ENCODE assay signal across 15 cellular contexts in the genomic region with DNA sequence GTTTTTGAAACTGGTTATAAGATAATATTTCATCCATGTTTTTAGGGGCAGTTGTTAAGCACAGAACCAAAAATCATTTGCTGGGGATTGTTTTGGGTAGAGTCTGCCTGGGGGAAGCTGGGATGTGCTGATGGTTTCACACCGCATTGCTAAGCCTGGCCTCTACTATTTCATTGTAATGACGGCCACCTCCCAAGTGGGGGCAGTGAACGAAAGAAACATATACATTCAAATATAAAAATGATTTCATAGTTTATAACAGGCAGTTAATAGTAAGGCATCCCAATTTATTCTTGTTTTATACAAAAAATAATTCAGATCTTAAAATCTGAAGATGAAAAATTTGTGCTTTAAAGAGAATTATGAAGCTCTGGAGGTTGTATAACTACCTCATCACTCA.
DNase-seq lines count a peak whose midpoint lies in the region; FAIRE-seq and TF ChIP-seq lines count a peak whose summit lies in the region.
"Had no signal": no experiment of that assay in that cellular context is flagged by ENCODE, and none has a peak within 500 bp of the region (broad histone marks: within the 10 kb centered on the region; RNA-seq: fewer than 3 reads in every experiment).

No MANE protein-coding gene starts in this region.

- no peaks in the 10 kb centered on the region for H4K20me1 ChIP-seq in smooth muscle cell (ENCODE audit: low read depth)

- 55% methylated on average over 3 of the region's 3 CpGs for WGBS in smooth muscle cell (ENCODE audit: low lambda C conversion rate)

- H3K36me3 ChIP-seq in smooth muscle cell (ENCODE audit: low read depth), result no peaks in the 10 kb centered on the region
- H3K36me3 ChIP-seq: HAP-1, thyroid gland had no signal

- no peaks in the 10 kb centered on the region for H3K27me3 ChIP-seq in smooth muscle cell (ENCODE audit: low read depth)
- H3K27me3 ChIP-seq: foreskin keratinocyte, thyroid gland had no signal

- H3K9ac ChIP-seq in smooth muscle cell (ENCODE audit: low read depth), result no peak overlapping the region

- no peaks in the 10 kb centered on the region for H3K4me1 ChIP-seq in smooth muscle cell (ENCODE audit: low read depth)
- H3K4me1 ChIP-seq: foreskin keratinocyte, HAP-1, thyroid gland had no signal

- H3K4me2 ChIP-seq in smooth muscle cell, result no peak overlapping the region

- peak; percentile 2 to 25 for DNase-seq in Kasumi-1 (lab: John Stamatoyannopoulos, UW)
- DNase-seq in caudate nucleus (lab: John Stamatoyannopoulos, UW), result no peak
- DNase-seq in smooth muscle cell (lab: John Stamatoyannopoulos, UW; ENCODE audit: unreplicated experiment), result no peak
- no peak for DNase-seq in C1 segment of cervical spinal cord (lab: John Stamatoyannopoulos, UW)
- no peak for DNase-seq in RCC 7860 (ENCODE audit: low spot score)
- DNase-seq in frontal cortex (ENCODE audit: low spot score in 2 of 2), result no peak
- DNase-seq: amygdala, DND-41, foreskin keratinocyte, NCI-H82, T-helper 1 cell, thyroid gland had no signal

- TF ChIP-seq CTCF in GM12875 (IDR thresholded peaks at IDR 0.05; ENCODE audit: borderline replicate concordance, insufficient read depth, low read depth, low read length) (peak; percentile 14; the same call in 1 of the 2 replicates), smooth muscle cell (IDR thresholded peaks at IDR 0.05; ENCODE audit: borderline replicate concordance, insufficient read depth, poor library complexity, severe bottlenecking) (peak; percentile 8)

- FAIRE-seq in RCC 7860 (lab: Jason Lieb, UNC) (no peak), frontal cortex (lab: Jason Lieb, UNC) (no peak)

- no peak overlapping the region for H3K4me3 ChIP-seq in GM12875 (ENCODE audit: low read depth, low read length)
- no peak overlapping the region for H3K4me3 ChIP-seq in smooth muscle cell
- H3K4me3 ChIP-seq: HAP-1, thyroid gland had no signal

- H3F3A ChIP-seq in smooth muscle cell (ENCODE audit: low read depth), result no peaks in the 10 kb centered on the region

- H3K27ac ChIP-seq in caudate nucleus (ENCODE audit: low read depth, low read length) (peak overlapping the region; percentile 29), smooth muscle cell (ENCODE audit: low read depth) (no peak overlapping the region)
- H3K27ac ChIP-seq: foreskin keratinocyte, RWPE1, thyroid gland had no signal

- no peaks in the 10 kb centered on the region for H3K79me2 ChIP-seq in smooth muscle cell (ENCODE audit: low read depth)

- H2AFZ ChIP-seq in smooth muscle cell (ENCODE audit: low read depth), result no peak overlapping the region

- no peaks in the 10 kb centered on the region for H3K9me3 ChIP-seq in smooth muscle cell (replicated peaks; ENCODE audit: low read depth)
- H3K9me3 ChIP-seq: HAP-1, thyroid gland had no signal

Comparison
In these comparisons a context has a peak if more than half of its experiments do, and no peak if none do; other contexts are left out.
1. DNase-seq: peak in Kasumi-1 (2 of 2); none in caudate nucleus (0 of 61), smooth muscle cell (single experiment), C1 segment of cervical spinal cord (0 of 14), RCC 7860 (single experiment) and frontal cortex (0 of 2).